13 cellular contexts compared by ENCODE assay signal in the genomic region with DNA sequence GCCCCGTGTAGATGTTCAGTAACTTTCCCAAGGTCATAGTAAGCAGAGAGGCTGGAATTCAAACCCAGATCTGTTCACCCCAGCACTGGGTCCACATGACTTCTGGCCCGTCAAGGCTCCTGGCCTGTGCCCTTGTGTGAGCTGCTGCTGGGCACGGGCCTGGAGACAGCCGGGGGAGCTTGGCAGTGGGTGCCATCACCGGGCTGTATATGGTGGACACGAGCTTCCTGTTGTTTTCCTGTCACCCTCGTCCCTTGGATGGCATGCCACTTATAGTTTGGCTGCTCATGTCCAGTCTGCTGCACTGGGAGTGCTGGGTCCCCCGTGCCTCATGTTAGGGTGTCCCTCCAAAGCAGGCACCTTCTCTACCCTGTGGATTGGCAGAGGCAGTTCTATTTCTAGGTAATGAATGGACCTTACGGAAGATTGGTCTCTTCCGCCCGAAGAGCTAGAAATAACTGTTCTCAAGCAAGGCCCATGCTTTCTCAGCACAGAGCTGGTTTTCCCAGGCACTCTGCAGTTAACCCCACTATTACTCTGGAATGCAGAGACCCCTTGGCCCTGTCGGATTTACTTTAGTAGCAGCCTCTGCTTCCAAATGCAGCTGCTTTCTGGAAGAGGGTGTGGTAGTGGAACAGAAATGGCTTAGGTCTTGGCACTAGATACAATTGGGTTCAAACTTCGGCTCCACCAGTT. TPM values are rescaled to one million over a fixed set of nuclear protein-coding genes. Genes with fewer than 3 reads are reported as not detected.
DNase-seq lines count a peak whose midpoint lies in the region; ATAC-seq and TF ChIP-seq lines count a peak whose summit lies in the region.
"Had no signal": no experiment of that assay in that cellular context is flagged by ENCODE, and none has a peak within 500 bp of the region (broad histone marks: within the 10 kb centered on the region; RNA-seq: fewer than 3 reads in every experiment).

No MANE protein-coding gene starts in this region.

- no peaks in the 10 kb centered on the region for H3K9me3 Mint-ChIP-seq in activated CD4-positive, alpha-beta T cell treated with anti-CD3 and anti-CD28 coated beads, Interleukin-2, amount 10 ng/mL, durations not matched to agents 24 days and 14 days
- no peaks in the 10 kb centered on the region for H3K9me3 Mint-ChIP-seq in stimulated activated effector memory CD8-positive, alpha-beta T cell treated with anti-CD3 and anti-CD28 coated beads, Interleukin-12 subunit alpha, Interleukin-12 subunit beta, amount 100 ng/mL, for 72 hours

- DNase-seq in activated CD4-positive, alpha-beta T cell treated with anti-CD3 and anti-CD28 coated beads, Interleukin-2, amount 10 ng/mL, durations not matched to agents 24 days and 14 days = no peak
- no peak for DNase-seq in activated CD4-positive, alpha-beta T cell treated with anti-CD3 and anti-CD28 coated beads for 48 hours
- DNase-seq in ascending aorta (ENCODE audit: low spot score in 2 of 2) (no peak), lower lobe of right lung (no peak), middle frontal gyrus (ENCODE audit: extremely low spot score, low spot score) (no peak), occipital lobe (lab: John Stamatoyannopoulos, UW) (no peak)
- DNase-seq in stimulated activated effector memory CD8-positive, alpha-beta T cell treated with anti-CD3 and anti-CD28 coated beads, Interleukin-12 subunit alpha, Interleukin-12 subunit beta, amount 100 ng/mL, for 72 hours (ENCODE audit: low spot score in 2 of 2) = no peak
- no peak for DNase-seq in stimulated activated CD8-positive, alpha-beta memory T cell treated with anti-CD3 and anti-CD28 coated beads, Interleukin-4, amount 100 ng/mL, for 48 hours
- DNase-seq: cortex of kidney, mesendoderm, NCI-H345, RPMI8226 had no signal

- no peak overlapping the region for H3K27ac Mint-ChIP-seq in activated CD4-positive, alpha-beta T cell treated with anti-CD3 and anti-CD28 coated beads, Interleukin-2, amount 10 ng/mL, durations not matched to agents 24 days and 14 days
- H3K27ac Mint-ChIP-seq in stimulated activated effector memory CD8-positive, alpha-beta T cell treated with anti-CD3 and anti-CD28 coated beads, Interleukin-12 subunit alpha, Interleukin-12 subunit beta, amount 100 ng/mL, for 72 hours = peak overlapping the region; percentile 86

- no peak for ATAC-seq in lower lobe of right lung
- no peak for ATAC-seq in stimulated activated effector memory CD8-positive, alpha-beta T cell treated with anti-CD3 and anti-CD28 coated beads, Interleukin-12 subunit alpha, Interleukin-12 subunit beta, amount 100 ng/mL, for 72 hours

- H3K36me3 ChIP-seq in ascending aorta = no peaks in the 10 kb centered on the region
- no peaks in the 10 kb centered on the region for H3K36me3 ChIP-seq in lower lobe of right lung

- H3K4me3 Mint-ChIP-seq in activated CD4-positive, alpha-beta T cell treated with anti-CD3 and anti-CD28 coated beads, Interleukin-2, amount 10 ng/mL, durations not matched to agents 24 days and 14 days = peak overlapping the region; percentile 65
- peak overlapping the region; percentile 60 for H3K4me3 Mint-ChIP-seq in stimulated activated effector memory CD8-positive, alpha-beta T cell treated with anti-CD3 and anti-CD28 coated beads, Interleukin-12 subunit alpha, Interleukin-12 subunit beta, amount 100 ng/mL, for 72 hours

- H3K27ac ChIP-seq in ascending aorta (peak overlapping the region; percentile 47 to 78), lower lobe of right lung (peak overlapping the region; percentile 63)
- H3K27ac ChIP-seq: HL-60 had no signal

- intact Hi-C loops in activated CD4-positive, alpha-beta T cell treated with anti-CD3 and anti-CD28 coated beads, Interleukin-2, amount 10 ng/mL, durations not matched to agents 24 days and 14 days (cut with micrococcal nuclease) = loop anchor here (5.0 kb wide), 1 partner anchor 249 kb away; a partner anchor contains a TSS
- intact Hi-C loops in ascending aorta (cut with DNase I) = loop anchor here (5.0 kb wide), 1 partner anchor 669 kb away; a partner anchor contains a TSS
- intact Hi-C loops in lower lobe of right lung (cut with DNase I) = no loop called here

- H3K27me3 ChIP-seq in ascending aorta = no peaks in the 10 kb centered on the region
- H3K27me3 ChIP-seq in lower lobe of right lung (ENCODE audit: low read depth) = no peaks in the 10 kb centered on the region

- no peak for TF ChIP-seq CTCF in ascending aorta (IDR thresholded peaks at IDR 0.05)
- no peak for TF ChIP-seq CTCF in lower lobe of right lung (IDR thresholded peaks at IDR 0.05)

- H3K9me3 ChIP-seq in ascending aorta = no peaks in the 10 kb centered on the region
- H3K9me3 ChIP-seq in lower lobe of right lung = no peaks in the 10 kb centered on the region

- H3K4me1 ChIP-seq in ascending aorta (peaks cover 25 to 39% of the 10 kb centered on the region in 2 donors), lower lobe of right lung (peaks cover 94% of the 10 kb centered on the region)

- H3K36me3 Mint-ChIP-seq in activated CD4-positive, alpha-beta T cell treated with anti-CD3 and anti-CD28 coated beads, Interleukin-2, amount 10 ng/mL, durations not matched to agents 24 days and 14 days (ENCODE audit: low read depth) = peaks cover 44% of the 10 kb centered on the region
- H3K36me3 Mint-ChIP-seq in stimulated activated effector memory CD8-positive, alpha-beta T cell treated with anti-CD3 and anti-CD28 coated beads, Interleukin-12 subunit alpha, Interleukin-12 subunit beta, amount 100 ng/mL, for 72 hours = peaks cover 42% of the 10 kb centered on the region

- H3K4me3 ChIP-seq in ascending aorta (no peak overlapping the region), lower lobe of right lung (no peak overlapping the region)

- peaks cover 71% of the 10 kb centered on the region for H3K4me1 Mint-ChIP-seq in activated CD4-positive, alpha-beta T cell treated with anti-CD3 and anti-CD28 coated beads, Interleukin-2, amount 10 ng/mL, durations not matched to agents 24 days and 14 days
- H3K4me1 Mint-ChIP-seq in stimulated activated effector memory CD8-positive, alpha-beta T cell treated with anti-CD3 and anti-CD28 coated beads, Interleukin-12 subunit alpha, Interleukin-12 subunit beta, amount 100 ng/mL, for 72 hours = peaks cover 90% of the 10 kb centered on the region

- no peaks in the 10 kb centered on the region for H3K27me3 Mint-ChIP-seq in activated CD4-positive, alpha-beta T cell treated with anti-CD3 and anti-CD28 coated beads, Interleukin-2, amount 10 ng/mL, durations not matched to agents 24 days and 14 days

RNA-seq across cellular contexts. Expression of a gene that starts 44.3 kb away (rescaled TPM):
- total RNA-seq in activated CD4-positive, alpha-beta T cell treated with anti-CD3 and anti-CD28 coated beads, Interleukin-2, amount 10 ng/mL, durations not matched to agents 24 days and 14 days = 29.6 and 33.5 TPM in 2 replicates
- 21.2 TPM for total RNA-seq in ascending aorta
- 29.1 TPM for total RNA-seq in lower lobe of right lung
- 1.9 TPM for total RNA-seq in occipital lobe
